14 cellular contexts compared by ENCODE assay signal in the genomic region with DNA sequence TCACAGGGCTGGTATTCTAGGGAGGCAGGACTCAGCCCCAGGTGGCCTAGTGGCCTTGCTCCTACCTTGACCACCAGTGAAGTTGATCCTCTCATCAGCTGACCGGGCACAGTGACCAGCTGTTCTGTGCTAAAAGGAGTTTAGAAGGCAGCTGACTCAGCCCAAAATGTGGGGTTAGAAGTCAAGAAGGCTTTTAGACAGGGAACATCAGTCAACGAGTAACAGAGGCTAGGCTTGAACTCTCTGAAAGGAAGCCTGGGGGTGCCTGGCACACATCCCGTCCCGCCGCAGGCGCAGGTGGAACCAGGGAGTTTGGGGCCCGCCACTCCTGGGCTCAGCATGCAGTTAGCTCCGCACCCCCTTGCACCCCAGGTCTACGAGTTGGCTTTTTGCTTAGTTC.
DNase-seq lines count a peak whose midpoint lies in the region; ATAC-seq and TF ChIP-seq lines count a peak whose summit lies in the region.
"Had no signal": no experiment of that assay in that cellular context is flagged by ENCODE, and none has a peak within 500 bp of the region (broad histone marks: within the 10 kb centered on the region; RNA-seq: fewer than 3 reads in every experiment).

No MANE protein-coding gene starts in this region.

- 87 to 93% methylated on average over 8 to 9 of the region's 9 CpGs for WGBS in lung, 2 donors
- WGBS in smooth muscle cell (ENCODE audit: low lambda C conversion rate): 90% methylated on average over 9 of the region's 9 CpGs

- CTCF ChIA-PET in PC-3 (lab: Charles Lee): no interaction called here

- H3K4me3 Mint-ChIP-seq in stimulated activated effector memory CD8-positive, alpha-beta T cell treated with anti-CD3 and anti-CD28 coated beads, Interleukin-12 subunit alpha, Interleukin-12 subunit beta, amount 100 ng/mL, for 72 hours: no peak overlapping the region
- H3K4me3 Mint-ChIP-seq: neural crest cell had no signal

- H3K9ac ChIP-seq in PC-3 (ENCODE audit: low read length) (peak overlapping the region; percentile 80), smooth muscle cell (ENCODE audit: low read depth) (no peak overlapping the region)

- H3K9me3 Mint-ChIP-seq in stimulated activated effector memory CD8-positive, alpha-beta T cell treated with anti-CD3 and anti-CD28 coated beads, Interleukin-12 subunit alpha, Interleukin-12 subunit beta, amount 100 ng/mL, for 72 hours: no peaks in the 10 kb centered on the region
- H3K9me3 Mint-ChIP-seq: neural crest cell had no signal

- TF ChIP-seq CTCF in PC-3 (conservative IDR thresholded peaks at IDR 0.05; ENCODE audit: low read depth, low read length): no peak
- TF ChIP-seq CTCF in dorsolateral prefrontal cortex (IDR thresholded peaks at IDR 0.05 in 54 of 56, conservative IDR thresholded peaks at IDR 0.05 in 2 of 56; ENCODE audit: low read depth in 1 of 56, partially characterized antibody in 56 of 56): no peak
- no peak for TF ChIP-seq CTCF in lung (IDR thresholded peaks at IDR 0.05; ENCODE audit: control extremely low read depth, extremely low read depth)
- TF ChIP-seq CTCF in smooth muscle cell (IDR thresholded peaks at IDR 0.05; ENCODE audit: borderline replicate concordance, insufficient read depth, poor library complexity, severe bottlenecking): no peak

- POLR2A ChIA-PET in PC-3 (lab: Charles Lee; ENCODE audit: unreplicated experiment): interaction anchor here (0.5 to 1.6 kb wide), 2 partner anchors 106 to 175 kb away, joined by 3 to 10 read pairs; no protein-coding TSS in a partner anchor

- H4K20me1 ChIP-seq in PC-3 (ENCODE audit: low read length): no peaks in the 10 kb centered on the region
- H4K20me1 ChIP-seq in smooth muscle cell (ENCODE audit: low read depth): no peaks in the 10 kb centered on the region

- H3K4me1 ChIP-seq in PC-3 (ENCODE audit: insufficient read depth, low read length) (peaks cover 53% of the 10 kb centered on the region), lung (ENCODE audit: control insufficient read depth in 2 of 2, insufficient read depth in 2 of 2, low read length in 2 of 2) (peaks cover 0 to 9% of the 10 kb centered on the region in 2 donors), smooth muscle cell (ENCODE audit: low read depth) (peaks cover 25% of the 10 kb centered on the region)

- no peak overlapping the region for H3K27ac Mint-ChIP-seq in stimulated activated effector memory CD8-positive, alpha-beta T cell treated with anti-CD3 and anti-CD28 coated beads, Interleukin-12 subunit alpha, Interleukin-12 subunit beta, amount 100 ng/mL, for 72 hours

- H3K4me1 Mint-ChIP-seq in stimulated activated effector memory CD8-positive, alpha-beta T cell treated with anti-CD3 and anti-CD28 coated beads, Interleukin-12 subunit alpha, Interleukin-12 subunit beta, amount 100 ng/mL, for 72 hours: peaks cover 7% of the 10 kb centered on the region

- no TSS peak for BruUV-seq in PC-3 (replicated peaks; lab: Mats Ljungman, UMichigan)

- H3K9me2 ChIP-seq in PC-3 (replicated peaks; ENCODE audit: low read length): no peaks in the 10 kb centered on the region

- no peaks in the 10 kb centered on the region for H3K36me3 Mint-ChIP-seq in stimulated activated effector memory CD8-positive, alpha-beta T cell treated with anti-CD3 and anti-CD28 coated beads, Interleukin-12 subunit alpha, Interleukin-12 subunit beta, amount 100 ng/mL, for 72 hours

- peaks cover 9% of the 10 kb centered on the region for H3F3A ChIP-seq in PC-3 (ENCODE audit: low read length, unreplicated experiment)
- H3F3A ChIP-seq in smooth muscle cell (ENCODE audit: low read depth): peaks cover 35% of the 10 kb centered on the region

- intact Hi-C loops in PC-3 (cut with micrococcal nuclease): no loop called here
- intact Hi-C loops in dorsolateral prefrontal cortex (cut with DNase I): no loop called here

- 0 out of 2 replicates have a peak, but pooled peaks cover 3% of the 10 kb centered on the region for H3K79me2 ChIP-seq in PC-3 (ENCODE audit: low read length)
- H3K79me2 ChIP-seq in smooth muscle cell (ENCODE audit: low read depth): no peaks in the 10 kb centered on the region

- ATAC-seq in PC-3 (no peak), lung (ENCODE audit: insufficient read depth, low FRiP score) (no peak)
- no peak for ATAC-seq in stimulated activated effector memory CD8-positive, alpha-beta T cell treated with anti-CD3 and anti-CD28 coated beads, Interleukin-12 subunit alpha, Interleukin-12 subunit beta, amount 100 ng/mL, for 72 hours
- ATAC-seq: GM12878 had no signal

- no peak overlapping the region for H2AFZ ChIP-seq in PC-3 (ENCODE audit: low read length)
- H2AFZ ChIP-seq in smooth muscle cell (ENCODE audit: low read depth): no peak overlapping the region

- H3K9me3 ChIP-seq in PC-3 (ENCODE audit: low read length): no peaks in the 10 kb centered on the region
- H3K9me3 ChIP-seq in lung (ENCODE audit: control insufficient read depth in 2 of 2, insufficient read depth in 1 of 2, low read length in 1 of 2): peaks cover 0 to under 1% of the 10 kb centered on the region in 2 donors
- H3K9me3 ChIP-seq in smooth muscle cell (replicated peaks; ENCODE audit: low read depth): no peaks in the 10 kb centered on the region

- H3K4me3 ChIP-seq in PC-3 (ENCODE audit: low read length) (no peak overlapping the region), dorsolateral prefrontal cortex (no peak overlapping the region), lung (no peak overlapping the region), smooth muscle cell (no peak overlapping the region)
- H3K4me3 ChIP-seq: GM12878 had no signal

- DNase-seq in PC-3 (no peak), dorsolateral prefrontal cortex (no peak), lung (ENCODE audit: low spot score) (no peak), smooth muscle cell (lab: John Stamatoyannopoulos, UW; ENCODE audit: unreplicated experiment) (no peak), ureter (ENCODE audit: low spot score) (no peak), NCI-H1048 (lab: John Stamatoyannopoulos, UW) (no peak)
- DNase-seq in stimulated activated effector memory CD8-positive, alpha-beta T cell treated with anti-CD3 and anti-CD28 coated beads, Interleukin-12 subunit alpha, Interleukin-12 subunit beta, amount 100 ng/mL, for 72 hours (ENCODE audit: low spot score in 2 of 2): no peak
- no peak for DNase-seq in activated CD4-positive, alpha-beta T cell treated with anti-CD3 and anti-CD28 coated beads for 48 hours
- DNase-seq: activated CD4-positive, alpha-beta T cell treated with anti-CD3 and anti-CD28 coated beads, Interleukin-2, amount 50 U/mL, for 48 hours; activated gamma-delta T cell treated with Interleukin-2 at 50 U/mL for 16 hours; DMS79 treated with DMSO at 0.1 percent for 48 hours; NCI-H2171 treated with DMSO at 0.1 percent for 48 hours had no signal

- no peaks in the 10 kb centered on the region for H3K27me3 ChIP-seq in PC-3 (ENCODE audit: low read length)
- H3K27me3 ChIP-seq in dorsolateral prefrontal cortex: no peaks in the 10 kb centered on the region
- H3K27me3 ChIP-seq in lung (ENCODE audit: control insufficient read depth, insufficient read depth): no peaks in the 10 kb centered on the region
- H3K27me3 ChIP-seq in smooth muscle cell (ENCODE audit: low read depth): no peaks in the 10 kb centered on the region

- H3K27ac ChIP-seq in PC-3 (ENCODE audit: low read length): peak overlapping the region; percentile 98
- peak overlapping the region in 48 of 59 donors; percentile 4 to 90 (median 78) for H3K27ac ChIP-seq in dorsolateral prefrontal cortex
- H3K27ac ChIP-seq in lung (ENCODE audit: low read depth in 1 of 2, low read length in 1 of 2): peak overlapping the region; percentile 46 to 92
- H3K27ac ChIP-seq in smooth muscle cell (ENCODE audit: low read depth): peak overlapping the region; percentile 97

- H3K4me2 ChIP-seq in PC-3 (ENCODE audit: low read length) (no peak overlapping the region; the same call in 1 of the 2 replicates), smooth muscle cell (peak overlapping the region; percentile 80)

- H3K36me3 ChIP-seq in PC-3 (ENCODE audit: low read depth, low read length) (no peaks in the 10 kb centered on the region), lung (ENCODE audit: control insufficient read depth in 2 of 2, insufficient read depth in 2 of 2, low read length in 2 of 2) (no peaks in the 10 kb centered on the region), smooth muscle cell (ENCODE audit: low read depth) (no peaks in the 10 kb centered on the region)
